ENCODE assay signal across 18 cellular contexts in genomic region chr18:65468881-65469280, GRCh38.
"Had no signal": no experiment of that assay in that cellular context is flagged by ENCODE, and none has a peak within 500 bp of the region (broad histone marks: within the 10 kb centered on the region; RNA-seq: fewer than 3 reads in every experiment).

No MANE protein-coding gene starts in this region.

- H3K27me3 ChIP-seq: testis, upper lobe of left lung had no signal

- H3K4me1 ChIP-seq: lower lobe of right lung, testis, upper lobe of left lung had no signal

- H3K9me3 ChIP-seq: lower lobe of right lung, testis, upper lobe of left lung had no signal

- H3K36me3 ChIP-seq: lower lobe of right lung, upper lobe of left lung had no signal

- DNase-seq: activated CD4-positive, alpha-beta T cell treated with anti-CD3 and anti-CD28 coated beads, Interleukin-2, amount 50 U/mL, for 48 hours; activated CD8-positive, alpha-beta memory T cell treated with anti-CD3 and anti-CD28 coated beads, Interleukin-2, amount 50 U/mL, for 48 hours; activated naive CD4-positive, alpha-beta T cell treated with anti-CD3 and anti-CD28 coated beads for 36 hours; activated naive CD8-positive, alpha-beta T cell treated with anti-CD3 and anti-CD28 coated beads, Interleukin-2, amount 10 ng/mL, durations not matched to agents 7 days and 5 days; activated T-cell treated with anti-CD3 and anti-CD28 coated beads, Interleukin-2, amount 50 U/mL, for 4 hours; effector CD8-positive, alpha-beta T cell; erythroblast; foreskin fibroblast; lower lobe of right lung; mesendoderm; naive B cell; nucleus accumbens; small intestine; stimulated activated CD8-positive, alpha-beta memory T cell treated with anti-CD3 and anti-CD28 coated beads, Interleukin-4, amount 100 ng/mL, for 48 hours; stimulated activated naive B cell treated with anti-CD40 and anti-IgM and Interleukin-4, amounts not matched to agents 10 μg/mL and 1 μg/mL and 100 μg/mL, for 72 hours; T1000; testis; upper lobe of left lung had no signal

- H3K4me3 ChIP-seq: lower lobe of right lung, testis, upper lobe of left lung had no signal

- H3K27ac ChIP-seq: lower lobe of right lung, testis, upper lobe of left lung had no signal
